In the genomic region with DNA sequence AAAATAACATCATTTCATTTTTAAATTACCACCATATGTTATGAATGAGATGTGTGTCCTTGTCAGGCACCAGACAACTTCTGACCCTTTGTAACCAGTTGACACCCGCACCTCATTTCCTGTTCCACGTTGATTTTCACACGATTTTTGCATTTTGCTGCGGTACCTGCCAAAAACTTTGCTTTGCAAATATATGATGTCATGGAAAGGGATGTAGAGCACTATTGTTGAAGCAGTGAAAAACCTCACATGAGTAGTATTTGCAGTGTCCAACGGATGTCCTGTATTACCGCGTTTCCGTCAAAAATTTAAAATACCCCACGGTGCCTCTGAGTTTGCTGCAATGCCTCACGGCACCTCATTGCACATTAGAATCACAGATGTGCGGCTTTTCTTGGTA, we compare ENCODE assay signal across 13 cellular contexts.
DNase-seq lines count a peak whose midpoint lies in the region; ATAC-seq, FAIRE-seq and TF ChIP-seq lines count a peak whose summit lies in the region.
"Had no signal": no experiment of that assay in that cellular context is flagged by ENCODE, and none has a peak within 500 bp of the region (broad histone marks: within the 10 kb centered on the region; RNA-seq: fewer than 3 reads in every experiment).

No MANE protein-coding gene starts in this region.

- CTCF ChIA-PET in endothelial cell of umbilical vein (lab: Charles Lee): interaction anchor here (1.5 to 4.5 kb wide), 3 partner anchors 33 to 343 kb away, joined by 5 to 19 read pairs (median 8); no protein-coding TSS in a partner anchor

- peak overlapping the region; percentile 81 for H3K9ac ChIP-seq in endothelial cell of umbilical vein (replicated peaks; ENCODE audit: extremely low read depth, insufficient read depth, low read length)
- H3K9ac ChIP-seq: BLaER1 had no signal

- TF ChIP-seq POLR2A in endothelial cell of umbilical vein (IDR thresholded peaks at IDR 0.05; ENCODE audit: low read depth, low read length): no peak

- ATAC-seq in GM18499 (IDR thresholded peaks at IDR 0.05; ENCODE audit: insufficient read depth, unreplicated experiment) (peak; percentile 77), GM21367 (IDR thresholded peaks at IDR 0.05; ENCODE audit: unreplicated experiment) (peak; percentile 70), HG03108 (IDR thresholded peaks at IDR 0.05; ENCODE audit: unreplicated experiment) (peak; percentile 91)

- H4K20me1 ChIP-seq in endothelial cell of umbilical vein (replicated peaks; ENCODE audit: control insufficient read depth, extremely low read depth, insufficient read depth, low read length): no peaks in the 10 kb centered on the region
- H4K20me1 ChIP-seq: BLaER1 had no signal

- H3K4me2 ChIP-seq in endothelial cell of umbilical vein (ENCODE audit: insufficient read depth, low read length): peak overlapping the region; percentile 74
- H3K4me2 ChIP-seq: BLaER1 had no signal

- POLR2A ChIA-PET in endothelial cell of umbilical vein (lab: Charles Lee): no interaction called here

- peaks cover 26% of the 10 kb centered on the region for H3K4me1 ChIP-seq in endothelial cell of umbilical vein (ENCODE audit: control insufficient read depth, extremely low read depth, insufficient read depth, low read length)
- H3K4me1 ChIP-seq: SJSA1 had no signal

- dilution Hi-C loops in endothelial cell of umbilical vein (cut with MboI; ENCODE audit: extremely low pct_ligation_motif_present, low sequenced_read_pairs): no loop called here

- no peak overlapping the region for H2AFZ ChIP-seq in endothelial cell of umbilical vein (ENCODE audit: low read depth, low read length)

- FAIRE-seq in endothelial cell of umbilical vein (lab: Jason Lieb, UNC): peak; percentile 96

- H3K36me3 ChIP-seq in endothelial cell of umbilical vein (ENCODE audit: control insufficient read depth in 2 of 2, extremely low read depth in 1 of 2, insufficient read depth in 2 of 2, low read length in 2 of 2): peaks cover 0 to 16% of the 10 kb centered on the region in 2 experiments

- H3K9me3 ChIP-seq in endothelial cell of umbilical vein (replicated peaks; ENCODE audit: control insufficient read depth, insufficient read depth, low read length): no peaks in the 10 kb centered on the region
- H3K9me3 ChIP-seq: BLaER1, SJSA1 had no signal

- intact Hi-C loops in endothelial cell of umbilical vein (cut with micrococcal nuclease): loop anchor here (1.0 to 2.0 kb wide), 9 partner anchors 22 to 344 kb away; no protein-coding TSS in a partner anchor

- no peaks in the 10 kb centered on the region for H3K27me3 ChIP-seq in endothelial cell of umbilical vein (ENCODE audit: control insufficient read depth in 2 of 2, insufficient read depth in 2 of 2, low read length in 2 of 2)
- H3K27me3 ChIP-seq: BLaER1, SJSA1 had no signal

- BruUV-seq in endothelial cell of umbilical vein (replicated peaks; lab: Mats Ljungman, UMichigan): no TSS peak

- H3K27ac ChIP-seq in endothelial cell of umbilical vein (ENCODE audit: insufficient read depth, low read depth, low read length): peak overlapping the region; percentile 90
- H3K27ac ChIP-seq: BLaER1, SJSA1 had no signal

- peak; percentile 99 for DNase-seq in endothelial cell of umbilical vein (ENCODE audit: low read depth, low spot score)
- DNase-seq in DMS79 (lab: John Stamatoyannopoulos, UW): no peak
- DNase-seq in COLO668 (lab: John Stamatoyannopoulos, UW; ENCODE audit: unreplicated experiment): no peak
- DNase-seq in activated CD4-positive, alpha-beta T cell treated with anti-CD3 and anti-CD28 coated beads for 1 hour: no peak
- DNase-seq in D341Med (ENCODE audit: low spot score): no peak
- DNase-seq: activated CD4-positive, alpha-beta T cell treated with anti-CD3 and anti-CD28 coated beads, Interleukin-2, amount 50 U/mL, for 1 hour; NCI-H1694 treated with DMSO at 0.1 percent for 48 hours; retina had no signal

- H3K79me2 ChIP-seq in endothelial cell of umbilical vein (ENCODE audit: control insufficient read depth, insufficient read depth, low read length): peaks cover 4% of the 10 kb centered on the region

- no peak for TF ChIP-seq CTCF in endothelial cell of umbilical vein (IDR thresholded peaks at IDR 0.05; ENCODE audit: extremely low read depth in 1 of 2, insufficient read depth in 1 of 2, low read depth in 1 of 2, low read length in 2 of 2)

- H3K4me3 ChIP-seq in endothelial cell of umbilical vein (replicated peaks in 1 of 3; ENCODE audit: insufficient read depth in 1 of 3, low read depth in 1 of 3, low read length in 3 of 3): no peak overlapping the region
- H3K4me3 ChIP-seq: BLaER1, SJSA1 had no signal

- H3K9me1 ChIP-seq in endothelial cell of umbilical vein (replicated peaks; ENCODE audit: control insufficient read depth, extremely low read depth, insufficient read depth, low read length): no peaks in the 10 kb centered on the region

TF ChIP-seq in endothelial cell of umbilical vein, 7 proteins besides CTCF, POLR2A, EP300 and RAD21:
- peak; percentile 98 for TF ChIP-seq JUN (IDR thresholded peaks at IDR 0.05; ENCODE audit: borderline replicate concordance, insufficient read depth, insufficient read length, low read depth)
- TF ChIP-seq EZH2 (IDR thresholded peaks at IDR 0.05; ENCODE audit: borderline replicate concordance, low read depth, low read length, severe bottlenecking): no peak
- TF ChIP-seq POLR2AphosphoS5 (IDR thresholded peaks at IDR 0.05; ENCODE audit: insufficient read depth, low read depth, low read length): peak; percentile 68
- peak; percentile 41 for TF ChIP-seq MYC (IDR thresholded peaks at IDR 0.05; ENCODE audit: low read depth, low read length)
- TF ChIP-seq, protein P1, sequence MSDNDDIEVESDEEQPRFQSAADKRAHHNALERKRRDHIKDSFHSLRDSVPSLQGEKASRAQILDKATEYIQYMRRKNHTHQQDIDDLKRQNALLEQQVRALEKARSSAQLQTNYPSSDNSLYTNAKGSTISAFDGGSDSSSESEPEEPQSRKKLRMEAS (IDR thresholded peaks at IDR 0.05; ENCODE audit: insufficient read depth, insufficient read length): no peak
- peak; percentile 51 for TF ChIP-seq FOS (IDR thresholded peaks at IDR 0.05; ENCODE audit: borderline replicate concordance, insufficient read depth, low read length)
- TF ChIP-seq GATA2 (IDR thresholded peaks at IDR 0.05; ENCODE audit: insufficient read depth, insufficient read length, low read depth, low read length): peak; percentile 58
TF ChIP-seq in endothelial cell of umbilical vein: peak in this region for 5.
